Comparison of ENCODE assay signal across 26 cellular contexts in the genomic region with DNA sequence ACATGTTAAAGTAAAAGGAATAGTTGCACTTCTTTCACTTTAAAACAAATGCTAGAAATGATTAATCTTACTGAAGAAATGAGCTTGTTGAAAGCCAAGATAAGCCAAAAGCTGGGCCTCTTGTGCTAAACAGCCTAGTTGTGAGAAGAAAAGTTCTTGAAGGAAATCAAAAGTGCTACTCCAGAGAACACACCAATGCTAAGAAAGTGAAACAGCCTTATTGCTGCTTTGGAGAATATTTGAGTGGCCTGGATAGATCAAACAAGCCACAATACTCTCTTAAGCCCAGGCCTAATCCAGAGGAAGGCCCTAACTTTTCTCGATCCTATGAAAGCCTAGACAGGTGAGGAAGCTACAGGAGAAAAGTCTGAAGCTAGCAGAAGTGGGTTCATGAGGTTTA.
"Had no signal": no experiment of that assay in that cellular context is flagged by ENCODE, and none has a peak within 500 bp of the region (broad histone marks: within the 10 kb centered on the region; RNA-seq: fewer than 3 reads in every experiment).

No MANE protein-coding gene starts in this region.

- H3K9me3 ChIP-seq: ascending aorta had no signal

- H3K27ac ChIP-seq: ascending aorta, VCaP had no signal

- H3K36me3 ChIP-seq: ascending aorta had no signal

- H3K27me3 ChIP-seq: ascending aorta had no signal

- H3K4me1 ChIP-seq: ascending aorta had no signal

- H3K4me3 ChIP-seq: ascending aorta had no signal

- ATAC-seq: activated CD8-positive, alpha-beta memory T cell treated with anti-CD3 and anti-CD28 coated beads, Interleukin-2, amount 10 ng/mL, durations not matched to agents 7 days and 5 days; activated CD8-positive, alpha-beta T cell treated with anti-CD3 and anti-CD28 coated beads, Interleukin-2, amount 10 ng/mL, durations not matched to agents 7 days and 5 days; activated naive CD8-positive, alpha-beta T cell treated with anti-CD3 and anti-CD28 coated beads, Interleukin-2, amount 50 U/mL, for 24 hours had no signal

- DNase-seq: activated B cell treated with CpG ODN at 0.5 μM for 24 hours; activated CD4-positive, alpha-beta memory T cell treated with anti-CD3 and anti-CD28 coated beads, Interleukin-2, amount 10 ng/mL, durations not matched to agents 7 days and 5 days; activated CD4-positive, alpha-beta T cell treated with anti-CD3 and anti-CD28 coated beads for 4 hours; activated CD4-positive, alpha-beta T cell treated with anti-CD3 and anti-CD28 coated beads, Interleukin-2, amount 10 ng/mL, durations not matched to agents 7 days and 5 days; activated CD4-positive, alpha-beta T cell treated with anti-CD3 and anti-CD28 coated beads, Interleukin-2, amount 50 U/mL, for 48 hours; activated CD4-positive, CD25-positive, alpha-beta regulatory T cell treated with anti-CD3 and anti-CD28 coated beads, Interleukin-2, amount 50 U/mL, for 72 hours; activated CD8-positive, alpha-beta memory T cell treated with anti-CD3 and anti-CD28 coated beads for 24 hours; activated CD8-positive, alpha-beta memory T cell treated with anti-CD3 and anti-CD28 coated beads, Interleukin-2, amount 10 ng/mL, durations not matched to agents 7 days and 5 days; activated CD8-positive, alpha-beta memory T cell treated with anti-CD3 and anti-CD28 coated beads, Interleukin-2, amount 50 U/mL, for 48 hours; activated CD8-positive, alpha-beta T cell treated with anti-CD3 and anti-CD28 coated beads, Interleukin-2, amount 10 ng/mL, durations not matched to agents 7 days and 5 days; activated effector memory CD4-positive, alpha-beta T cell treated with Interleukin-2 at 50 U/mL for 16 hours; activated gamma-delta T cell; activated naive CD4-positive, alpha-beta T cell treated with anti-CD3 and anti-CD28 coated beads, Interleukin-2, amount 10 ng/mL, durations not matched to agents 7 days and 5 days; activated naive CD4-positive, alpha-beta T cell treated with Interleukin-2 at 50 U/mL for 16 hours; activated naive CD8-positive, alpha-beta T cell treated with anti-CD3 and anti-CD28 coated beads, Interleukin-2, amount 10 ng/mL, durations not matched to agents 7 days and 5 days; activated naive CD8-positive, alpha-beta T cell treated with anti-CD3 and anti-CD28 coated beads, Interleukin-2, amount 50 U/mL, for 24 hours; activated T-cell treated with anti-CD3 and anti-CD28 coated beads, Interleukin-2, amount 50 U/mL, for 24 hours; activated T-cell treated with anti-CD3 and anti-CD28 coated beads, Interleukin-2, amount 50 U/mL, for 48 hours; amygdala; anterior cingulate cortex; central memory CD4-positive, alpha-beta T cell; T-helper 1 cell; T-helper 2 cell; T-helper 9 cell had no signal
